ENCODE assay signal across 8 cellular contexts in the genomic region with DNA sequence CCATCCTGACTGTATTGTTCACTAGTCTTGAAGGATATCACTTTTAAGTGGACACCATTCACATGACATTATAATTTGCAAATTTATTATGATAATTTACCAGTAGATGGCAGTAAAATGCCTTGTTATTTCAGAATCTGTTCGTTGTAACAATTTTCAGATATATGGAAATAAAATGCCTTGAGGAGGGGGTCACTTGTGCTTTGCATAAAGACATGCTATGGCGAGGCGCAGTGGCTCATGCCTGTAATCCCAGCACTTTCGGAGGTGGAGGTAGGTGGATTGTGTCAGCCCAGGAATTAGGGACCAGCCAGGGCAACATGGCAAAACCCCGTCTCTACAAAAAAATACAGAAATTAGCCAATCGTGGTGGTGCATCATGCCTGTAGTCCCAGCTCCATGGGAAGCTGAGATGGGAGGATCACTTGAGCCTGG. TPM values are rescaled to one million over a fixed set of nuclear protein-coding genes. Genes with fewer than 3 reads are reported as not detected.
DNase-seq lines count a peak whose midpoint lies in the region; ATAC-seq and TF ChIP-seq lines count a peak whose summit lies in the region.

No MANE protein-coding gene starts in this region.

- no peaks in the 10 kb centered on the region for H3K36me3 Mint-ChIP-seq in effector memory CD8-positive, alpha-beta T cell (ENCODE audit: insufficient read depth)
- H3K36me3 Mint-ChIP-seq in nephron (ENCODE audit: low read depth), result no peaks in the 10 kb centered on the region
- no peaks in the 10 kb centered on the region for H3K36me3 Mint-ChIP-seq in activated CD8-positive, alpha-beta memory T cell treated with anti-CD3 and anti-CD28 coated beads, Interleukin-2, amount 10 ng/mL, durations not matched to agents 7 days and 5 days
- no peaks in the 10 kb centered on the region for H3K36me3 Mint-ChIP-seq in stimulated activated memory B cell treated with anti-CD40 and anti-IgM and Interleukin-4, amounts not matched to agents 10 μg/mL and 1 μg/mL and 100 μg/mL, for 72 hours

- peak; percentile 31 to 38 (median 32) for TF ChIP-seq CTCF in nephron (IDR thresholded peaks at IDR 0.05; ENCODE audit: unreplicated experiment in 3 of 3)

- H3K4me3 Mint-ChIP-seq in effector memory CD8-positive, alpha-beta T cell, result no peak overlapping the region
- no peak overlapping the region for H3K4me3 Mint-ChIP-seq in nephron
- no peak overlapping the region for H3K4me3 Mint-ChIP-seq in activated CD8-positive, alpha-beta memory T cell treated with anti-CD3 and anti-CD28 coated beads, Interleukin-2, amount 10 ng/mL, durations not matched to agents 7 days and 5 days
- H3K4me3 Mint-ChIP-seq in stimulated activated memory B cell treated with anti-CD40 and anti-IgM and Interleukin-4, amounts not matched to agents 10 μg/mL and 1 μg/mL and 100 μg/mL, for 72 hours, result no peak overlapping the region

- peak; percentile 54 for ATAC-seq in effector memory CD8-positive, alpha-beta T cell (replicated peaks)
- no peak for ATAC-seq in activated CD8-positive, alpha-beta memory T cell treated with anti-CD3 and anti-CD28 coated beads, Interleukin-2, amount 10 ng/mL, durations not matched to agents 7 days and 5 days
- ATAC-seq in stimulated activated memory B cell treated with anti-CD40 and anti-IgM and Interleukin-4, amounts not matched to agents 10 μg/mL and 1 μg/mL and 100 μg/mL, for 72 hours, result no peak

- no peaks in the 10 kb centered on the region for H3K9me3 Mint-ChIP-seq in effector memory CD8-positive, alpha-beta T cell
- no peaks in the 10 kb centered on the region for H3K9me3 Mint-ChIP-seq in nephron
- no peaks in the 10 kb centered on the region for H3K9me3 Mint-ChIP-seq in activated CD8-positive, alpha-beta memory T cell treated with anti-CD3 and anti-CD28 coated beads, Interleukin-2, amount 10 ng/mL, durations not matched to agents 7 days and 5 days (ENCODE audit: low read depth)
- no peaks in the 10 kb centered on the region for H3K9me3 Mint-ChIP-seq in stimulated activated memory B cell treated with anti-CD40 and anti-IgM and Interleukin-4, amounts not matched to agents 10 μg/mL and 1 μg/mL and 100 μg/mL, for 72 hours

- peaks cover 4% of the 10 kb centered on the region in 2 donors for H3K4me1 Mint-ChIP-seq in effector memory CD8-positive, alpha-beta T cell (ENCODE audit: low read depth in 2 of 2)
- H3K4me1 Mint-ChIP-seq in nephron, result no peaks in the 10 kb centered on the region
- H3K4me1 Mint-ChIP-seq in activated CD8-positive, alpha-beta memory T cell treated with anti-CD3 and anti-CD28 coated beads, Interleukin-2, amount 10 ng/mL, durations not matched to agents 7 days and 5 days, result peaks cover 2% of the 10 kb centered on the region
- peaks cover 6% of the 10 kb centered on the region for H3K4me1 Mint-ChIP-seq in stimulated activated memory B cell treated with anti-CD40 and anti-IgM and Interleukin-4, amounts not matched to agents 10 μg/mL and 1 μg/mL and 100 μg/mL, for 72 hours

- H3K27me3 Mint-ChIP-seq in effector memory CD8-positive, alpha-beta T cell, result peaks cover 12 to 27% of the 10 kb centered on the region in 2 donors
- peaks cover 10% of the 10 kb centered on the region for H3K27me3 Mint-ChIP-seq in nephron (ENCODE audit: low read depth)
- H3K27me3 Mint-ChIP-seq in activated CD8-positive, alpha-beta memory T cell treated with anti-CD3 and anti-CD28 coated beads, Interleukin-2, amount 10 ng/mL, durations not matched to agents 7 days and 5 days, result peaks cover 59% of the 10 kb centered on the region
- H3K27me3 Mint-ChIP-seq in stimulated activated memory B cell treated with anti-CD40 and anti-IgM and Interleukin-4, amounts not matched to agents 10 μg/mL and 1 μg/mL and 100 μg/mL, for 72 hours, result peaks cover 18% of the 10 kb centered on the region

- peak; percentile 58 for DNase-seq in COR-L47 (lab: John Stamatoyannopoulos, UW)
- peak; percentile 14 for DNase-seq in HS-27A (ENCODE audit: low read depth)
- peak; percentile 19 for DNase-seq in NCI-H774 (lab: John Stamatoyannopoulos, UW)
- no peak for DNase-seq in effector memory CD8-positive, alpha-beta T cell
- DNase-seq in activated CD8-positive, alpha-beta memory T cell treated with anti-CD3 and anti-CD28 coated beads, Interleukin-2, amount 10 ng/mL, durations not matched to agents 7 days and 5 days, result no peak
- DNase-seq in occipital lobe (lab: John Stamatoyannopoulos, UW), result no peak

- CTCF ChIA-PET in activated CD8-positive, alpha-beta memory T cell treated with anti-CD3 and anti-CD28 coated beads, Interleukin-2, amount 10 ng/mL, durations not matched to agents 7 days and 5 days (lab: Charles Lee), result interaction anchor here (0.9 to 2.8 kb wide), 6 partner anchors 9 to 262 kb away, joined by 3 to 12 read pairs (median 6); a partner anchor contains a TSS

- H3K27ac Mint-ChIP-seq in effector memory CD8-positive, alpha-beta T cell, result no peak overlapping the region
- H3K27ac Mint-ChIP-seq in nephron, result no peak overlapping the region
- no peak overlapping the region for H3K27ac Mint-ChIP-seq in activated CD8-positive, alpha-beta memory T cell treated with anti-CD3 and anti-CD28 coated beads, Interleukin-2, amount 10 ng/mL, durations not matched to agents 7 days and 5 days
- no peak overlapping the region for H3K27ac Mint-ChIP-seq in stimulated activated memory B cell treated with anti-CD40 and anti-IgM and Interleukin-4, amounts not matched to agents 10 μg/mL and 1 μg/mL and 100 μg/mL, for 72 hours

RNA-seq across cellular contexts. Expression of a gene that starts 9.0 kb away (rescaled TPM):
- total RNA-seq in activated CD8-positive, alpha-beta memory T cell treated with anti-CD3 and anti-CD28 coated beads, Interleukin-2, amount 10 ng/mL, durations not matched to agents 7 days and 5 days, result 10 to 100 TPM; 29.5 to 34.0 TPM
- 60.8 TPM for total RNA-seq in occipital lobe

RNA-seq across cellular contexts. Expression of a gene that starts 38.2 kb away (rescaled TPM):
- total RNA-seq in activated CD8-positive, alpha-beta memory T cell treated with anti-CD3 and anti-CD28 coated beads, Interleukin-2, amount 10 ng/mL, durations not matched to agents 7 days and 5 days, result 1 to 10 TPM; 3.5 to 4.6 TPM
- total RNA-seq in occipital lobe, result 19.0 TPM

RNA-seq across cellular contexts. Expression of a gene that starts 41.9 kb away (rescaled TPM):
- 10 to 100 TPM in 1 of 2 experiments, 1 to 10 TPM in 1; 8.9 to 22.5 TPM for total RNA-seq in activated CD8-positive, alpha-beta memory T cell treated with anti-CD3 and anti-CD28 coated beads, Interleukin-2, amount 10 ng/mL, durations not matched to agents 7 days and 5 days
- total RNA-seq in occipital lobe, result 29.0 TPM

Comparison
In these comparisons a context has a peak if more than half of its experiments do, and no peak if none do; other contexts are left out.
1. DNase-seq: peak in COR-L47 (single experiment), HS-27A (single experiment) and NCI-H774 (single experiment); none in effector memory CD8-positive, alpha-beta T cell (0 of 3), activated CD8-positive, alpha-beta memory T cell treated with anti-CD3 and anti-CD28 coated beads, Interleukin-2, amount 10 ng/mL, durations not matched to agents 7 days and 5 days (single experiment) and occipital lobe (single experiment).